1 cellular context compared by ENCODE assay signal in the genomic region with DNA sequence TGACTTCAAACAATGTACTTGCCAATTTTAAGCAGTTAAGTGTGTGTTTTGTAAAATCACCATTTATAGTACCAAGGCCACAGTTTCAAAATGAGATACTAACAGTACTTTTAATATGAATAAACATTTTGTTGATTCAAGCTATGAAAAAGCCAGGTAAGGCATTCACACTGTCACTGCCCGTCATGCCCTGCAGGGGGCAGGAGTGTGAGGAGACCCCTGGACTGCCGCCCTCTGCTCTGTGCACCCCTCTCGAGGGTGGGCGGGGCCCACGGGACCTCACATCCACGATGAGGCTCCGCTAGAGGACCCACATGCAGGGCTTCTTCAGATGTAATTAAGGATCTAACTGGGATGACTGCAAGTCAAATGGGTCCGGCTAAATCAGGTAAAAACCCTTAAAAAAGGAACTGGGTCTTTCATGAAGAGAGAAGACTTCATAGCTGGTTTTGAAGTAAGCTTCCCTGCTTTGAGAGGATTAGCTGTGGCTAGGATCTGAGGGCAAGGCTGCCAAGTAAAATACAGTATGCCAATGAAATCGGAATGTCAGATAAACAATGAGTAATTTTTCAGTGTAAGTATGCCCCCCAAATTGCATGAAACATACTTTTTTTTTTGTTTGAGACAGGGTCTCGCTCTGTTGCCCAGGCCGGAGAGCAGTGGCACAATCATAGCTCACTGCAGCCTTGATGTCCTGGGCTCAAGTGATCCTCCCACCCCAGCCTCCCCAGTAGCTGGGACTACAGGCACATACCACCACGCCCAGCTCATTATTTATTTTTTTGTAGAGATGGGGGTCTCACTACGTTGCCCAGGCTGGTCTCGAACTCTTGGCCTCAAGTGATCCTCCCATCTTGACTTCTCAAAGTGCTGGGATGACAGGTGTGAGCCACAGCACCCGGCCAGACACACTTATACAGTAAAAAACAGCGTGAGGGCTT.
TF ChIP-seq lines count a peak whose summit lies in the region.

No MANE protein-coding gene starts in this region.

TF ChIP-seq in HepG2, 621 proteins besides CTCF, POLR2A, EP300 and RAD21 (continued from another document and continues in another):
- TF ChIP-seq, protein P1, sequence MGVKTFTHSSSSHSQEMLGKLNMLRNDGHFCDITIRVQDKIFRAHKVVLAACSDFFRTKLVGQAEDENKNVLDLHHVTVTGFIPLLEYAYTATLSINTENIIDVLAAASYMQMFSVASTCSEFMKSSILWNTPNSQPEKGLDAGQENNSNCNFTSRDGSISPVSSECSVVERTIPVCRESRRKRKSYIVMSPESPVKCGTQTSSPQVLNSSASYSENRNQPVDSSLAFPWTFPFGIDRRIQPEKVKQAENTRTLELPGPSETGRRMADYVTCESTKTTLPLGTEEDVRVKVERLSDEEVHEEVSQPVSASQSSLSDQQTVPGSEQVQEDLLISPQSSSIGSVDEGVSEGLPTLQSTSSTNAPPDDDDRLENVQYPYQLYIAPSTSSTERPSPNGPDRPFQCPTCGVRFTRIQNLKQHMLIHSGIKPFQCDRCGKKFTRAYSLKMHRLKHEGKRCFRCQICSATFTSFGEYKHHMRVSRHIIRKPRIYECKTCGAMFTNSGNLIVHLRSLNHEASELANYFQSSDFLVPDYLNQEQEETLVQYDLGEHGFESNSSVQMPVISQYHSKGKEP (CRISPR knock-in tag; IDR thresholded peaks at IDR 0.05): no peak
- TF ChIP-seq ZNF598 (CRISPR knock-in tag; IDR thresholded peaks at IDR 0.05; ENCODE audit: borderline replicate concordance): 0 out of 2 replicates have a peak, but pooled peaks have one; percentile 52
- TF ChIP-seq RFXANK (CRISPR knock-in tag; IDR thresholded peaks at IDR 0.05): no peak
- TF ChIP-seq ESRRA (CRISPR knock-in tag; IDR thresholded peaks at IDR 0.05; ENCODE audit: low read depth): no peak
- no peak for TF ChIP-seq ZNF567 (CRISPR knock-in tag; IDR thresholded peaks at IDR 0.05; ENCODE audit: borderline replicate concordance)
- 0 out of 2 replicates have a peak, but pooled peaks have one; percentile 15 for TF ChIP-seq GABPB1 (CRISPR knock-in tag; IDR thresholded peaks at IDR 0.05)
- TF ChIP-seq ZNF775 (CRISPR knock-in tag; IDR thresholded peaks at IDR 0.05; ENCODE audit: borderline replicate concordance): no peak
- TF ChIP-seq SNAPC2 (CRISPR knock-in tag; IDR thresholded peaks at IDR 0.05): no peak
- no peak for TF ChIP-seq STAT5B (CRISPR knock-in tag; IDR thresholded peaks at IDR 0.05)
- no peak for TF ChIP-seq THYN1 (CRISPR knock-in tag; IDR thresholded peaks at IDR 0.05; ENCODE audit: borderline replicate concordance, low read depth)
- no peak for TF ChIP-seq ATM (IDR thresholded peaks at IDR 0.05; ENCODE audit: borderline replicate concordance)
- no peak for TF ChIP-seq LCORL (IDR thresholded peaks at IDR 0.05)
- TF ChIP-seq LCORL (CRISPR knock-in tag; IDR thresholded peaks at IDR 0.05): 0 out of 2 replicates have a peak, but pooled peaks have one; percentile 20
- TF ChIP-seq, protein P2, sequence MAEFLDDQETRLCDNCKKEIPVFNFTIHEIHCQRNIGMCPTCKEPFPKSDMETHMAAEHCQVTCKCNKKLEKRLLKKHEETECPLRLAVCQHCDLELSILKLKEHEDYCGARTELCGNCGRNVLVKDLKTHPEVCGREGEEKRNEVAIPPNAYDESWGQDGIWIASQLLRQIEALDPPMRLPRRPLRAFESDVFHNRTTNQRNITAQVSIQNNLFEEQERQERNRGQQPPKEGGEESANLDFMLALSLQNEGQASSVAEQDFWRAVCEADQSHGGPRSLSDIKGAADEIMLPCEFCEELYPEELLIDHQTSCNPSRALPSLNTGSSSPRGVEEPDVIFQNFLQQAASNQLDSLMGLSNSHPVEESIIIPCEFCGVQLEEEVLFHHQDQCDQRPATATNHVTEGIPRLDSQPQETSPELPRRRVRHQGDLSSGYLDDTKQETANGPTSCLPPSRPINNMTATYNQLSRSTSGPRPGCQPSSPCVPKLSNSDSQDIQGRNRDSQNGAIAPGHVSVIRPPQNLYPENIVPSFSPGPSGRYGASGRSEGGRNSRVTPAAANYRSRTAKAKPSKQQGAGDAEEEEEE (CRISPR knock-in tag; IDR thresholded peaks at IDR 0.05; ENCODE audit: borderline replicate concordance): no peak
- no peak for TF ChIP-seq BORCS8-MEF2B (CRISPR knock-in tag; IDR thresholded peaks at IDR 0.05)
- TF ChIP-seq, protein P3, sequence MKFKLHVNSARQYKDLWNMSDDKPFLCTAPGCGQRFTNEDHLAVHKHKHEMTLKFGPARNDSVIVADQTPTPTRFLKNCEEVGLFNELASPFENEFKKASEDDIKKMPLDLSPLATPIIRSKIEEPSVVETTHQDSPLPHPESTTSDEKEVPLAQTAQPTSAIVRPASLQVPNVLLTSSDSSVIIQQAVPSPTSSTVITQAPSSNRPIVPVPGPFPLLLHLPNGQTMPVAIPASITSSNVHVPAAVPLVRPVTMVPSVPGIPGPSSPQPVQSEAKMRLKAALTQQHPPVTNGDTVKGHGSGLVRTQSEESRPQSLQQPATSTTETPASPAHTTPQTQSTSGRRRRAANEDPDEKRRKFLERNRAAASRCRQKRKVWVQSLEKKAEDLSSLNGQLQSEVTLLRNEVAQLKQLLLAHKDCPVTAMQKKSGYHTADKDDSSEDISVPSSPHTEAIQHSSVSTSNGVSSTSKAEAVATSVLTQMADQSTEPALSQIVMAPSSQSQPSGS (CRISPR knock-in tag; IDR thresholded peaks at IDR 0.05): 0 out of 2 replicates have a peak, but pooled peaks have one; percentile 36
- no peak for TF ChIP-seq PHF20 (CRISPR knock-in tag; IDR thresholded peaks at IDR 0.05)
- TF ChIP-seq ZNF746 (CRISPR knock-in tag; IDR thresholded peaks at IDR 0.05): no peak
- TF ChIP-seq ZNF354B (CRISPR knock-in tag; IDR thresholded peaks at IDR 0.05): no peak
- no peak for TF ChIP-seq FOXO1 (CRISPR knock-in tag; IDR thresholded peaks at IDR 0.05)
- TF ChIP-seq, protein P4, sequence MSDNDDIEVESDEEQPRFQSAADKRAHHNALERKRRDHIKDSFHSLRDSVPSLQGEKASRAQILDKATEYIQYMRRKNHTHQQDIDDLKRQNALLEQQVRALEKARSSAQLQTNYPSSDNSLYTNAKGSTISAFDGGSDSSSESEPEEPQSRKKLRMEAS (IDR thresholded peaks at IDR 0.05): no peak
- no peak for TF ChIP-seq CENPT (CRISPR knock-in tag; IDR thresholded peaks at IDR 0.05; ENCODE audit: low read depth)
- TF ChIP-seq MIER2 (CRISPR knock-in tag; IDR thresholded peaks at IDR 0.05): 0 out of 2 replicates have a peak, but pooled peaks have one; percentile 41
- no peak for TF ChIP-seq ZNF501 (CRISPR knock-in tag; IDR thresholded peaks at IDR 0.05)
- TF ChIP-seq ZNF883 (CRISPR knock-in tag; IDR thresholded peaks at IDR 0.05; ENCODE audit: not compliant biosample characterization): no peak
- no peak for TF ChIP-seq TCF7 (IDR thresholded peaks at IDR 0.05; ENCODE audit: low read depth)
- no peak for TF ChIP-seq NR3C1 (CRISPR knock-in tag; IDR thresholded peaks at IDR 0.05)
- TF ChIP-seq TP53 (CRISPR knock-in tag; conservative IDR thresholded peaks at IDR 0.05): no peak
- TF ChIP-seq ZNF263 (CRISPR knock-in tag; IDR thresholded peaks at IDR 0.05): no peak
- TF ChIP-seq, protein P5, sequence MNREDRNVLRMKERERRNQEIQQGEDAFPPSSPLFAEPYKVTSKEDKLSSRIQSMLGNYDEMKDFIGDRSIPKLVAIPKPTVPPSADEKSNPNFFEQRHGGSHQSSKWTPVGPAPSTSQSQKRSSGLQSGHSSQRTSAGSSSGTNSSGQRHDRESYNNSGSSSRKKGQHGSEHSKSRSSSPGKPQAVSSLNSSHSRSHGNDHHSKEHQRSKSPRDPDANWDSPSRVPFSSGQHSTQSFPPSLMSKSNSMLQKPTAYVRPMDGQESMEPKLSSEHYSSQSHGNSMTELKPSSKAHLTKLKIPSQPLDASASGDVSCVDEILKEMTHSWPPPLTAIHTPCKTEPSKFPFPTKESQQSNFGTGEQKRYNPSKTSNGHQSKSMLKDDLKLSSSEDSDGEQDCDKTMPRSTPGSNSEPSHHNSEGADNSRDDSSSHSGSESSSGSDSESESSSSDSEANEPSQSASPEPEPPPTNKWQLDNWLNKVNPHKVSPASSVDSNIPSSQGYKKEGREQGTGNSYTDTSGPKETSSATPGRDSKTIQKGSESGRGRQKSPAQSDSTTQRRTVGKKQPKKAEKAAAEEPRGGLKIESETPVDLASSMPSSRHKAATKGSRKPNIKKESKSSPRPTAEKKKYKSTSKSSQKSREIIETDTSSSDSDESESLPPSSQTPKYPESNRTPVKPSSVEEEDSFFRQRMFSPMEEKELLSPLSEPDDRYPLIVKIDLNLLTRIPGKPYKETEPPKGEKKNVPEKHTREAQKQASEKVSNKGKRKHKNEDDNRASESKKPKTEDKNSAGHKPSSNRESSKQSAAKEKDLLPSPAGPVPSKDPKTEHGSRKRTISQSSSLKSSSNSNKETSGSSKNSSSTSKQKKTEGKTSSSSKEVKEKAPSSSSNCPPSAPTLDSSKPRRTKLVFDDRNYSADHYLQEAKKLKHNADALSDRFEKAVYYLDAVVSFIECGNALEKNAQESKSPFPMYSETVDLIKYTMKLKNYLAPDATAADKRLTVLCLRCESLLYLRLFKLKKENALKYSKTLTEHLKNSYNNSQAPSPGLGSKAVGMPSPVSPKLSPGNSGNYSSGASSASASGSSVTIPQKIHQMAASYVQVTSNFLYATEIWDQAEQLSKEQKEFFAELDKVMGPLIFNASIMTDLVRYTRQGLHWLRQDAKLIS (CRISPR knock-in tag; IDR thresholded peaks at IDR 0.05): no peak
- TF ChIP-seq, protein P6, sequence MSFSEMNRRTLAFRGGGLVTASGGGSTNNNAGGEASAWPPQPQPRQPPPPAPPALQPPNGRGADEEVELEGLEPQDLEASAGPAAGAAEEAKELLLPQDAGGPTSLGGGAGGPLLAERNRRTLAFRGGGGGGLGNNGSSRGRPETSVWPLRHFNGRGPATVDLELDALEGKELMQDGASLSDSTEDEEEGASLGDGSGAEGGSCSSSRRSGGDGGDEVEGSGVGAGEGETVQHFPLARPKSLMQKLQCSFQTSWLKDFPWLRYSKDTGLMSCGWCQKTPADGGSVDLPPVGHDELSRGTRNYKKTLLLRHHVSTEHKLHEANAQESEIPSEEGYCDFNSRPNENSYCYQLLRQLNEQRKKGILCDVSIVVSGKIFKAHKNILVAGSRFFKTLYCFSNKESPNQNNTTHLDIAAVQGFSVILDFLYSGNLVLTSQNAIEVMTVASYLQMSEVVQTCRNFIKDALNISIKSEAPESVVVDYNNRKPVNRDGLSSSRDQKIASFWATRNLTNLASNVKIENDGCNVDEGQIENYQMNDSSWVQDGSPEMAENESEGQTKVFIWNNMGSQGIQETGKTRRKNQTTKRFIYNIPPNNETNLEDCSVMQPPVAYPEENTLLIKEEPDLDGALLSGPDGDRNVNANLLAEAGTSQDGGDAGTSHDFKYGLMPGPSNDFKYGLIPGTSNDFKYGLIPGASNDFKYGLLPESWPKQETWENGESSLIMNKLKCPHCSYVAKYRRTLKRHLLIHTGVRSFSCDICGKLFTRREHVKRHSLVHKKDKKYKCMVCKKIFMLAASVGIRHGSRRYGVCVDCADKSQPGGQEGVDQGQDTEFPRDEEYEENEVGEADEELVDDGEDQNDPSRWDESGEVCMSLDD (CRISPR knock-in tag; IDR thresholded peaks at IDR 0.05; ENCODE audit: borderline replicate concordance): peak; percentile 68; the same call in 1 of the 2 replicates
- TF ChIP-seq, protein P7, sequence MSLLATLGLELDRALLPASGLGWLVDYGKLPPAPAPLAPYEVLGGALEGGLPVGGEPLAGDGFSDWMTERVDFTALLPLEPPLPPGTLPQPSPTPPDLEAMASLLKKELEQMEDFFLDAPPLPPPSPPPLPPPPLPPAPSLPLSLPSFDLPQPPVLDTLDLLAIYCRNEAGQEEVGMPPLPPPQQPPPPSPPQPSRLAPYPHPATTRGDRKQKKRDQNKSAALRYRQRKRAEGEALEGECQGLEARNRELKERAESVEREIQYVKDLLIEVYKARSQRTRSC (CRISPR knock-in tag; IDR thresholded peaks at IDR 0.05; ENCODE audit: low read depth): no peak
- TF ChIP-seq ZNF3 (CRISPR knock-in tag; IDR thresholded peaks at IDR 0.05): no peak; the same call in 1 of the 2 replicates
- TF ChIP-seq POGZ (CRISPR knock-in tag; IDR thresholded peaks at IDR 0.05): 0 out of 2 replicates have a peak, but pooled peaks have one; percentile 49
- TF ChIP-seq STAG1 (CRISPR knock-in tag; IDR thresholded peaks at IDR 0.05): peak; percentile 73
- no peak for TF ChIP-seq TGIF2 (CRISPR knock-in tag; IDR thresholded peaks at IDR 0.05)
- peak; percentile 39; the same call in 1 of the 2 replicates for TF ChIP-seq ERF (CRISPR knock-in tag; IDR thresholded peaks at IDR 0.05)
- TF ChIP-seq YEATS2 (CRISPR knock-in tag; IDR thresholded peaks at IDR 0.05; ENCODE audit: borderline replicate concordance): 0 out of 2 replicates have a peak, but pooled peaks have one; percentile 30
- TF ChIP-seq NFRKB (IDR thresholded peaks at IDR 0.05): no peak
- TF ChIP-seq ZNF451 (CRISPR knock-in tag; IDR thresholded peaks at IDR 0.05): no peak
- no peak for TF ChIP-seq JDP2 (CRISPR knock-in tag; IDR thresholded peaks at IDR 0.05; ENCODE audit: borderline replicate concordance)
- TF ChIP-seq REL (CRISPR knock-in tag; conservative IDR thresholded peaks at IDR 0.05): no peak
- no peak for TF ChIP-seq MYC (CRISPR knock-in tag; IDR thresholded peaks at IDR 0.05; ENCODE audit: borderline replicate concordance)
- TF ChIP-seq, protein P8, sequence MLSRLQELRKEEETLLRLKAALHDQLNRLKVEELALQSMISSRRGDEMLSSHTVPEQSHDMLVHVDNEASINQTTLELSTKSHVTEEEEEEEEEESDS (CRISPR knock-in tag; IDR thresholded peaks at IDR 0.05; ENCODE audit: borderline replicate concordance): no peak
- TF ChIP-seq ZNF331 (CRISPR knock-in tag; IDR thresholded peaks at IDR 0.05): no peak
- no peak for TF ChIP-seq ZNF101 (CRISPR knock-in tag; IDR thresholded peaks at IDR 0.05; ENCODE audit: borderline replicate concordance, low read depth)
- no peak for TF ChIP-seq ZNF225 (CRISPR knock-in tag; IDR thresholded peaks at IDR 0.05)
- TF ChIP-seq, protein P9, sequence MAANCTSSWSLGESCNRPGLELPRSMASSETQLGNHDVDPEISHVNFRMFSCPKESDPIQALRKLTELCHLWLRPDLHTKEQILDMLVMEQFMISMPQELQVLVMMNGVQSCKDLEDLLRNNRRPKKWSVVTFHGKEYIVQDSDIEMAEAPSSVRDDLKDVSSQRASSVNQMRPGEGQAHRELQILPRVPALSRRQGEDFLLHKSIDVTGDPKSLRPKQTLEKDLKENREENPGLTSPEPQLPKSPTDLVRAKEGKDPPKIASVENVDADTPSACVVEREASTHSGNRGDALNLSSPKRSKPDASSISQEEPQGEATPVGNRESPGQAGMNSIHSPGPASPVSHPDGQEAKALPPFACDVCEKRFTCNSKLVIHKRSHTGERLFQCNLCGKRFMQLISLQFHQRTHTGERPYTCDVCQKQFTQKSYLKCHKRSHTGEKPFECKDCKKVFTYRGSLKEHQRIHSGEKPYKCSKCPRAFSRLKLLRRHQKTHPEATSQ (CRISPR knock-in tag; IDR thresholded peaks at IDR 0.05; ENCODE audit: borderline replicate concordance): no peak
- TF ChIP-seq SAP130 (CRISPR knock-in tag; IDR thresholded peaks at IDR 0.05; ENCODE audit: low read depth): peak; percentile 64
- TF ChIP-seq ZBTB38 (CRISPR knock-in tag; IDR thresholded peaks at IDR 0.05): peak; percentile 86; the same call in 1 of the 2 replicates
- TF ChIP-seq ZNF749 (CRISPR knock-in tag; IDR thresholded peaks at IDR 0.05; ENCODE audit: borderline replicate concordance): no peak
- TF ChIP-seq, protein P10, sequence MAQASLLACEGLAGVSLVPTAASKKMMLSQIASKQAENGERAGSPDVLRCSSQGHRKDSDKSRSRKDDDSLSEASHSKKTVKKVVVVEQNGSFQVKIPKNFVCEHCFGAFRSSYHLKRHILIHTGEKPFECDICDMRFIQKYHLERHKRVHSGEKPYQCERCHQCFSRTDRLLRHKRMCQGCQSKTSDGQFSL (CRISPR knock-in tag; IDR thresholded peaks at IDR 0.05): 0 out of 2 replicates have a peak, but pooled peaks have one; percentile 55
